In genomic region chr16:72997141-72997542, GRCh38 we compare ENCODE assay signal across 3 cellular contexts.
TF ChIP-seq lines count a peak whose summit lies in the region.

No MANE protein-coding gene starts in this region.

TF ChIP-seq in GM12878, 131 proteins besides CTCF, POLR2A, EP300 and RAD21:
- TF ChIP-seq POLR2AphosphoS2 (IDR thresholded peaks at IDR 0.05; ENCODE audit: low read depth, low read length), result no peak
- peak; percentile 61 for TF ChIP-seq BCL3 (IDR thresholded peaks at IDR 0.05; ENCODE audit: borderline replicate concordance, insufficient read depth, low read depth, low read length, poor library complexity, severe bottlenecking)
TF ChIP-seq in GM12878: peak in this region for 1.

TF ChIP-seq in HepG2, 621 proteins besides CTCF, POLR2A, EP300 and RAD21:
- TF ChIP-seq ATF2 (CRISPR knock-in tag; IDR thresholded peaks at IDR 0.05) (no peak), TARDBP (CRISPR knock-in tag; IDR thresholded peaks at IDR 0.05) (no peak), PBX3 (CRISPR knock-in tag; IDR thresholded peaks at IDR 0.05; ENCODE audit: borderline replicate concordance) (no peak), ZBTB43 (CRISPR knock-in tag; conservative IDR thresholded peaks at IDR 0.05) (no peak), MTF1 (CRISPR knock-in tag; IDR thresholded peaks at IDR 0.05) (no peak), RFX1 (IDR thresholded peaks at IDR 0.05) (no peak), ZMYM3 (CRISPR knock-in tag; IDR thresholded peaks at IDR 0.05) (no peak), POGZ (CRISPR knock-in tag; IDR thresholded peaks at IDR 0.05) (0 out of 2 replicates have a peak, but pooled peaks have one; percentile 18)
- TF ChIP-seq, protein P1, sequence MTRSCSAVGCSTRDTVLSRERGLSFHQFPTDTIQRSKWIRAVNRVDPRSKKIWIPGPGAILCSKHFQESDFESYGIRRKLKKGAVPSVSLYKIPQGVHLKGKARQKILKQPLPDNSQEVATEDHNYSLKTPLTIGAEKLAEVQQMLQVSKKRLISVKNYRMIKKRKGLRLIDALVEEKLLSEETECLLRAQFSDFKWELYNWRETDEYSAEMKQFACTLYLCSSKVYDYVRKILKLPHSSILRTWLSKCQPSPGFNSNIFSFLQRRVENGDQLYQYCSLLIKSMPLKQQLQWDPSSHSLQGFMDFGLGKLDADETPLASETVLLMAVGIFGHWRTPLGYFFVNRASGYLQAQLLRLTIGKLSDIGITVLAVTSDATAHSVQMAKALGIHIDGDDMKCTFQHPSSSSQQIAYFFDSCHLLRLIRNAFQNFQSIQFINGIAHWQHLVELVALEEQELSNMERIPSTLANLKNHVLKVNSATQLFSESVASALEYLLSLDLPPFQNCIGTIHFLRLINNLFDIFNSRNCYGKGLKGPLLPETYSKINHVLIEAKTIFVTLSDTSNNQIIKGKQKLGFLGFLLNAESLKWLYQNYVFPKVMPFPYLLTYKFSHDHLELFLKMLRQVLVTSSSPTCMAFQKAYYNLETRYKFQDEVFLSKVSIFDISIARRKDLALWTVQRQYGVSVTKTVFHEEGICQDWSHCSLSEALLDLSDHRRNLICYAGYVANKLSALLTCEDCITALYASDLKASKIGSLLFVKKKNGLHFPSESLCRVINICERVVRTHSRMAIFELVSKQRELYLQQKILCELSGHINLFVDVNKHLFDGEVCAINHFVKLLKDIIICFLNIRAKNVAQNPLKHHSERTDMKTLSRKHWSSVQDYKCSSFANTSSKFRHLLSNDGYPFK (CRISPR knock-in tag; IDR thresholded peaks at IDR 0.05; ENCODE audit: borderline replicate concordance), result 0 out of 2 replicates have a peak, but pooled peaks have one; percentile 10
- TF ChIP-seq, protein P2, sequence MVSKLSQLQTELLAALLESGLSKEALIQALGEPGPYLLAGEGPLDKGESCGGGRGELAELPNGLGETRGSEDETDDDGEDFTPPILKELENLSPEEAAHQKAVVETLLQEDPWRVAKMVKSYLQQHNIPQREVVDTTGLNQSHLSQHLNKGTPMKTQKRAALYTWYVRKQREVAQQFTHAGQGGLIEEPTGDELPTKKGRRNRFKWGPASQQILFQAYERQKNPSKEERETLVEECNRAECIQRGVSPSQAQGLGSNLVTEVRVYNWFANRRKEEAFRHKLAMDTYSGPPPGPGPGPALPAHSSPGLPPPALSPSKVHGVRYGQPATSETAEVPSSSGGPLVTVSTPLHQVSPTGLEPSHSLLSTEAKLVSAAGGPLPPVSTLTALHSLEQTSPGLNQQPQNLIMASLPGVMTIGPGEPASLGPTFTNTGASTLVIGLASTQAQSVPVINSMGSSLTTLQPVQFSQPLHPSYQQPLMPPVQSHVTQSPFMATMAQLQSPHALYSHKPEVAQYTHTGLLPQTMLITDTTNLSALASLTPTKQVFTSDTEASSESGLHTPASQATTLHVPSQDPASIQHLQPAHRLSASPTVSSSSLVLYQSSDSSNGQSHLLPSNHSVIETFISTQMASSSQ (IDR thresholded peaks at IDR 0.05; ENCODE audit: low read depth), result no peak
- TF ChIP-seq, protein P2 (CRISPR knock-in tag; IDR thresholded peaks at IDR 0.05; ENCODE audit: borderline replicate concordance), result no peak
TF ChIP-seq in HepG2: peak in this region for 2.

TF ChIP-seq in SK-N-SH, 30 proteins besides CTCF, POLR2A, EP300 and RAD21:
- TF ChIP-seq ELF1 (IDR thresholded peaks at IDR 0.05) (no peak), MAX (IDR thresholded peaks at IDR 0.05; ENCODE audit: low read depth) (no peak)
